27 cellular contexts compared by ENCODE assay signal in the genomic region with DNA sequence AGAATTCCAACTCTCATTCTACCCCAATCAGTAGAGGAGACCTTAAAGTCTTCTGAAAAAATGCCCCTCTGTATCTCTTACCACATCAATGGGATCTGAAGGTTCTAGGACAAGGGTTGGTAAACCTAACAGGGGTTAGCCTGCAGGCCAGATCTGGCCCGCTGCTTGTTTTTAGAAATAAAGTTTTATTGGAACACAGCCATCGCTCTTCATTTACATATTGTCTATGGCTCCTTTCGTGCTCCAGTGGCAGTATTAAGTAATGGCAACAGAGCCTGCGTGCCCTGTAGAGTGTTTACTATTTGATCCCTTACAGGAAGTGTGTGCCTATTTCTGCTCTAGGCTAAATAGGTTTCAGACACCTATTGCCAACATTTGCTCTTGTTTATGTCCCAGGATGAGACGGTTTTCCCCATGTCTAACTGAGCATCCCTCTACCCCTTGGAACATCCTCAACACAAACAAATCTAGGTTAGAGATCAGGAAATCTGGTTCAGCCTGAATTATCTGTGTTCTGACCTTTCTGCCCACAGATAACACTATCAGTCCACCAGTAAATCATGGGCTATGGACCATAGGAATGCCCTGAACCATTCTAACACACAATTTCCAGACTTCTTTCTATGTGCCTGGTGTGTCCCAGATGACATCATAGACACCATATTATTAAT.
"Had no signal": no experiment of that assay in that cellular context is flagged by ENCODE, and none has a peak within 500 bp of the region (broad histone marks: within the 10 kb centered on the region; RNA-seq: fewer than 3 reads in every experiment).

No MANE protein-coding gene starts in this region.

- H3K27ac ChIP-seq: left lung, lower lobe of right lung, pancreas, prostate gland, sigmoid colon, spleen, suprapubic skin, thoracic aorta, tibial artery, upper lobe of right lung had no signal

- DNase-seq: hippocampal formation; kidney glomerular epithelial cell; left colon; left lung; lower lobe of right lung; mammary epithelial cell; mesenchymal stem cell; naive thymus-derived CD8-positive, alpha-beta T cell; nucleus accumbens; pancreas; posterior cingulate gyrus; retina; right cardiac atrium; sigmoid colon; small intestine; spleen; stimulated activated CD4-positive, alpha-beta T cell treated with anti-CD3 and anti-CD28 coated beads, Interleukin-4, amount 100 ng/mL, for 24 hours; stimulated activated naive CD4-positive, alpha-beta T cell; tibial artery; trophoblast cell; upper lobe of right lung had no signal

- H3K4me3 ChIP-seq: left lung, lower lobe of right lung, pancreas, prostate gland, sigmoid colon, spleen, suprapubic skin, thoracic aorta, tibial artery, upper lobe of right lung had no signal

- H3K4me1 ChIP-seq: left lung, lower lobe of right lung, pancreas, prostate gland, sigmoid colon, spleen, suprapubic skin, upper lobe of right lung had no signal

- H3K27me3 ChIP-seq: left lung, pancreas, sigmoid colon, suprapubic skin, tibial artery, upper lobe of right lung had no signal

- FAIRE-seq: keratinocyte, pancreas, small intestine, urothelium cell line had no signal

- ATAC-seq: left colon; left lung; lower lobe of right lung; naive thymus-derived CD8-positive, alpha-beta T cell; pancreas; right cardiac atrium; stimulated activated effector memory CD8-positive, alpha-beta T cell treated with anti-CD3 and anti-CD28 coated beads, Interleukin-12 subunit alpha, Interleukin-12 subunit beta, amount 100 ng/mL, for 72 hours; upper lobe of right lung had no signal

- H3K36me3 ChIP-seq: left lung, lower lobe of right lung, pancreas, prostate gland, sigmoid colon, spleen, suprapubic skin, thoracic aorta, tibial artery, upper lobe of right lung had no signal

- H3K9me3 ChIP-seq: left lung, lower lobe of right lung, pancreas, prostate gland, sigmoid colon, spleen, suprapubic skin, thoracic aorta, tibial artery, upper lobe of right lung had no signal
